In genomic region chr18:50776383-50776782, GRCh38 we compare ENCODE assay signal across 22 cellular contexts. TPM values are rescaled to one million over a fixed set of nuclear protein-coding genes. Genes with fewer than 3 reads are reported as not detected.
"Had no signal": no experiment of that assay in that cellular context is flagged by ENCODE, and none has a peak within 500 bp of the region (broad histone marks: within the 10 kb centered on the region; RNA-seq: fewer than 3 reads in every experiment).

No MANE protein-coding gene starts in this region.

- H3K27me3 ChIP-seq: colonic mucosa, hepatocyte, right atrium auricular region, stomach, transverse colon had no signal

- H3K4me3 Mint-ChIP-seq: naive thymus-derived CD8-positive, alpha-beta T cell had no signal

- H3K4me3 ChIP-seq: colonic mucosa, hepatocyte, lung, right atrium auricular region, stomach, thoracic aorta, transverse colon had no signal

- FAIRE-seq: kidney, small intestine had no signal

- DNase-seq: colonic mucosa; effector CD4-positive, alpha-beta T cell; foreskin melanocyte; head of caudate nucleus; kidney; left colon; left ventricle myocardium superior; mesenchymal stem cell; naive thymus-derived CD8-positive, alpha-beta T cell; small intestine; stimulated activated CD4-positive, alpha-beta T cell treated with anti-CD3 and anti-CD28 coated beads, Interleukin-12 subunit alpha, Interleukin-12 subunit beta, amount 100 ng/mL, for 4 hours; stimulated activated naive CD4-positive, alpha-beta T cell; stomach; substantia nigra; transverse colon had no signal

- H3K4me1 ChIP-seq: colonic mucosa, right atrium auricular region, stomach, transverse colon had no signal

- H2AFZ ChIP-seq: hepatocyte had no signal

- H3K36me3 Mint-ChIP-seq: naive thymus-derived CD8-positive, alpha-beta T cell had no signal

- H3K27ac ChIP-seq: colonic mucosa, hepatocyte, right atrium auricular region, stomach, thoracic aorta, transverse colon had no signal

- ATAC-seq: left colon; left ventricle myocardium superior; naive thymus-derived CD8-positive, alpha-beta T cell had no signal

- H3K36me3 ChIP-seq: colonic mucosa, right atrium auricular region, stomach, thoracic aorta, transverse colon had no signal

- H3K9me3 ChIP-seq: colonic mucosa, right atrium auricular region, stomach, thoracic aorta, transverse colon had no signal

- H3K79me2 ChIP-seq: hepatocyte had no signal

- H3K4me2 ChIP-seq: hepatocyte had no signal

RNA-seq across cellular contexts. Expression of gene MRO, which starts 43.4 kb away (rescaled TPM):
- total RNA-seq: dermis microvascular lymphatic vessel endothelial cell; naive thymus-derived CD8-positive, alpha-beta T cell; osteocyte had no signal
- polyA plus RNA-seq: naive thymus-derived CD8-positive, alpha-beta T cell; neural cell had no signal
